Comparison of ENCODE assay signal across 7 cellular contexts in genomic region chr2:155022531-155022930, GRCh38.
"Had no signal": no experiment of that assay in that cellular context is flagged by ENCODE, and none has a peak within 500 bp of the region (broad histone marks: within the 10 kb centered on the region; RNA-seq: fewer than 3 reads in every experiment).

No MANE protein-coding gene starts in this region.

- H3K27ac Mint-ChIP-seq: GM23338, H9, IgD-negative memory B cell had no signal

- ATAC-seq: GM23338, HepG2 had no signal

- DNase-seq: H9, HCEC 1CT, Karpas-422, KBM-7 had no signal

- H3K27me3 Mint-ChIP-seq: IgD-negative memory B cell had no signal

- H3K9me3 Mint-ChIP-seq: GM23338, H9, IgD-negative memory B cell had no signal

- H3K4me1 Mint-ChIP-seq: GM23338, H9, IgD-negative memory B cell had no signal

- H3K4me3 Mint-ChIP-seq: GM23338, H9, IgD-negative memory B cell had no signal
